ENCODE assay signal across 27 cellular contexts in the genomic region with DNA sequence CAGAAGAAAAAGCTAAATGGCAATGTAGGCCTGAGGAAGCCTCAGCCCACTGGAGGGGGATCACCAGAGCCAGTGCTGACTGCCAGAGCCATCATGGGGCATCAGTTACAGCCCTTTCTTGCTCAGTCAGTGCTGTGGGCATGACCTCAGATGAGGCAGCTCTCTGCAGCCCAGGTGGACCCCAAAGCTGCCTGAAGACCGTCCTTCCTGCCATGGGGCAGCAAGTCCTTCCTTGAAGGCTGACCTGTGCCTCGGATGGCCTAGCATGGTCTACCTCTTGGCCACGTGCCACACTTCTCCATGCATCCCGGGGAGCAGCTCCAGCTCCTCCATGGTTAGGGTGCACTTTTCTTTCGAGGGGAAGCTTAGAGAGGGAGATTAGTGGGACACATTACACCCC.
"Had no signal": no experiment of that assay in that cellular context is flagged by ENCODE, and none has a peak within 500 bp of the region (broad histone marks: within the 10 kb centered on the region; RNA-seq: fewer than 3 reads in every experiment).

No MANE protein-coding gene starts in this region.

- H3K36me3 ChIP-seq: neural progenitor cell, pancreas, right lobe of liver, sigmoid colon, stomach, thoracic aorta, thyroid gland, tibial nerve, upper lobe of left lung, uterus had no signal

- ATAC-seq: naive thymus-derived CD4-positive, alpha-beta T cell; pancreas; psoas muscle; right cardiac atrium; right lobe of liver; stimulated activated naive B cell treated with anti-CD40 and anti-IgM and Interleukin-4, amounts not matched to agents 10 μg/mL and 1 μg/mL and 100 μg/mL, for 72 hours had no signal

- H3K4me1 Mint-ChIP-seq: naive thymus-derived CD4-positive, alpha-beta T cell; natural killer cell; stimulated activated effector memory CD8-positive, alpha-beta T cell treated with anti-CD3 and anti-CD28 coated beads, Interleukin-12 subunit alpha, Interleukin-12 subunit beta, amount 100 ng/mL, for 72 hours; stimulated activated naive B cell treated with anti-CD40 and anti-IgM and Interleukin-4, amounts not matched to agents 10 μg/mL and 1 μg/mL and 100 μg/mL, for 72 hours had no signal

- H3K4me3 Mint-ChIP-seq: naive thymus-derived CD4-positive, alpha-beta T cell; natural killer cell; nephron; neural progenitor cell; stimulated activated effector memory CD8-positive, alpha-beta T cell treated with anti-CD3 and anti-CD28 coated beads, Interleukin-12 subunit alpha, Interleukin-12 subunit beta, amount 100 ng/mL, for 72 hours; stimulated activated naive B cell treated with anti-CD40 and anti-IgM and Interleukin-4, amounts not matched to agents 10 μg/mL and 1 μg/mL and 100 μg/mL, for 72 hours; stimulated activated naive CD8-positive, alpha-beta T cell treated with anti-CD3 and anti-CD28 coated beads, Interleukin-15, Interleukin-2, amounts not matched to agents 100 ng/mL and 50 ng/mL, for 24 hours had no signal

- H3K9me3 ChIP-seq: pancreas, psoas muscle, right lobe of liver, sigmoid colon, stomach, thoracic aorta, thyroid gland, tibial nerve, upper lobe of left lung, uterus had no signal

- H3K36me3 Mint-ChIP-seq: naive thymus-derived CD4-positive, alpha-beta T cell; natural killer cell; stimulated activated effector memory CD8-positive, alpha-beta T cell treated with anti-CD3 and anti-CD28 coated beads, Interleukin-12 subunit alpha, Interleukin-12 subunit beta, amount 100 ng/mL, for 72 hours; stimulated activated naive B cell treated with anti-CD40 and anti-IgM and Interleukin-4, amounts not matched to agents 10 μg/mL and 1 μg/mL and 100 μg/mL, for 72 hours had no signal

- DNase-seq: naive thymus-derived CD4-positive, alpha-beta T cell; natural killer cell; occipital lobe; pancreas; psoas muscle; right cardiac atrium; right lobe of liver; sigmoid colon; small intestine; stimulated activated CD4-positive, alpha-beta T cell treated with anti-CD3 and anti-CD28 coated beads, Interleukin-15, amount 100 ng/mL, for 24 hours; stimulated activated CD4-positive, alpha-beta T cell treated with anti-CD3 and anti-CD28 coated beads, Interleukin-2, amount 100 ng/mL, for 24 hours; stimulated activated CD4-positive, alpha-beta T cell treated with anti-CD3 and anti-CD28 coated beads, Interleukin-2, amount 100 ng/mL, for 48 hours; stimulated activated CD4-positive, alpha-beta T cell treated with anti-CD3 and anti-CD28 coated beads, Interleukin-4, amount 100 ng/mL, for 24 hours; stimulated activated naive B cell treated with anti-CD40 and anti-IgM and Interleukin-4, amounts not matched to agents 10 μg/mL and 1 μg/mL and 100 μg/mL, for 72 hours; stimulated activated naive CD4-positive, alpha-beta T cell treated with Interleukin-2 at 50 U/mL for 16 hours; stomach; thyroid gland; trophoblast cell; uterus had no signal

- FAIRE-seq: pancreas, small intestine had no signal

- H3K27me3 ChIP-seq: pancreas, right lobe of liver, sigmoid colon, stomach, thyroid gland, tibial nerve, upper lobe of left lung, uterus had no signal

- H3K27me3 Mint-ChIP-seq: stimulated activated naive CD8-positive, alpha-beta T cell treated with anti-CD3 and anti-CD28 coated beads, Interleukin-15, Interleukin-2, amounts not matched to agents 100 ng/mL and 50 ng/mL, for 24 hours had no signal

- H3K27ac ChIP-seq: neural progenitor cell, pancreas, psoas muscle, right lobe of liver, sigmoid colon, stomach, thoracic aorta, thyroid gland, tibial nerve, upper lobe of left lung, uterus had no signal

- H3K4me3 ChIP-seq: neural progenitor cell, pancreas, psoas muscle, right lobe of liver, sigmoid colon, stomach, thoracic aorta, thyroid gland, tibial nerve, upper lobe of left lung, uterus had no signal

- H3K9me3 Mint-ChIP-seq: stimulated activated naive CD8-positive, alpha-beta T cell treated with anti-CD3 and anti-CD28 coated beads, Interleukin-15, Interleukin-2, amounts not matched to agents 100 ng/mL and 50 ng/mL, for 24 hours had no signal

- H3K27ac Mint-ChIP-seq: naive thymus-derived CD4-positive, alpha-beta T cell; natural killer cell; nephron; neural progenitor cell; progenitor cell of endocrine pancreas; stimulated activated effector memory CD8-positive, alpha-beta T cell treated with anti-CD3 and anti-CD28 coated beads, Interleukin-12 subunit alpha, Interleukin-12 subunit beta, amount 100 ng/mL, for 72 hours; stimulated activated naive B cell treated with anti-CD40 and anti-IgM and Interleukin-4, amounts not matched to agents 10 μg/mL and 1 μg/mL and 100 μg/mL, for 72 hours; stimulated activated naive CD8-positive, alpha-beta T cell treated with anti-CD3 and anti-CD28 coated beads, Interleukin-15, Interleukin-2, amounts not matched to agents 100 ng/mL and 50 ng/mL, for 24 hours had no signal

- H3K4me1 ChIP-seq: right lobe of liver, uterus had no signal
